In genomic region chr3:134357261-134357913, GRCh38 we compare ENCODE assay signal across 11 cellular contexts. TPM values are rescaled to one million over a fixed set of nuclear protein-coding genes. Genes with fewer than 3 reads are reported as not detected.
A peak's percentile ranks its signal among the peaks of the same experiment; 100 is the strongest.
DNase-seq lines count a peak whose midpoint lies in the region; ATAC-seq, FAIRE-seq and TF ChIP-seq lines count a peak whose summit lies in the region.
"Had no signal": no experiment of that assay in that cellular context is flagged by ENCODE, and none has a peak within 500 bp of the region (broad histone marks: within the 10 kb centered on the region; RNA-seq: fewer than 3 reads in every experiment).

No MANE protein-coding gene starts in this region.

- H3K4me3 ChIP-seq in GM23338: no peak overlapping the region
- no peak overlapping the region for H3K4me3 ChIP-seq in ascending aorta
- no peak overlapping the region for H3K4me3 ChIP-seq in keratinocyte (ENCODE audit: control insufficient read depth in 2 of 3, extremely low read depth in 1 of 3, insufficient read depth in 2 of 3, low read depth in 1 of 3, low read length in 3 of 3)
- H3K4me3 ChIP-seq in gastrocnemius medialis: no peak overlapping the region
- H3K4me3 ChIP-seq in OCI-LY7 (ENCODE audit: low read depth, low read length, poor library complexity, severe bottlenecking): no peak overlapping the region
- H3K4me3 ChIP-seq: BLaER1 treated with 17β-estradiol and CSF1 and Interleukin-3, amounts not matched to agents 10 nM and 100 nM had no signal

- intact Hi-C loops in ascending aorta (cut with DNase I) (no loop called here), gastrocnemius medialis (cut with DNase I; ENCODE audit: low total_unique reads) (no loop called here), OCI-LY7 (cut with micrococcal nuclease; ENCODE audit: unreplicated experiment) (no loop called here)

- TF ChIP-seq CTCF in GM23338 (conservative IDR thresholded peaks at IDR 0.05; ENCODE audit: low read depth in 2 of 2): no peak
- TF ChIP-seq CTCF in ascending aorta (IDR thresholded peaks at IDR 0.05): no peak
- TF ChIP-seq CTCF in keratinocyte (optimal IDR thresholded peaks at IDR 0.05 in 1 of 3, IDR thresholded peaks at IDR 0.05 in 1 of 3, conservative IDR thresholded peaks at IDR 0.05 in 1 of 3; ENCODE audit: extremely low read depth in 1 of 3, insufficient read depth in 2 of 3, low read length in 3 of 3): no peak
- TF ChIP-seq CTCF in gastrocnemius medialis (IDR thresholded peaks at IDR 0.05 in 4 of 5, conservative IDR thresholded peaks at IDR 0.05 in 1 of 5): no peak
- TF ChIP-seq CTCF in OCI-LY7 (conservative IDR thresholded peaks at IDR 0.05; ENCODE audit: low read length): no peak

- H3K27ac ChIP-seq in GM23338 (ENCODE audit: low read depth) (peak overlapping the region; percentile 83; the same call in 1 of the 2 replicates), ascending aorta (peak overlapping the region; percentile 81 to 92), keratinocyte (ENCODE audit: control insufficient read depth, insufficient read depth, low read length) (peak overlapping the region; percentile 55), gastrocnemius medialis (peak overlapping the region; percentile 53 to 99 (median 80)), OCI-LY7 (ENCODE audit: low read depth, low read length, poor library complexity, severe bottlenecking) (no peak overlapping the region)
- H3K27ac ChIP-seq: BLaER1 treated with 17β-estradiol and CSF1 and Interleukin-3, amounts not matched to agents 10 nM and 100 nM had no signal

- peaks cover 13% of the 10 kb centered on the region for H3K27me3 Mint-ChIP-seq in GM23338 (ENCODE audit: insufficient read depth, low read depth, poor library complexity)

- H3K27ac Mint-ChIP-seq in GM23338: peak overlapping the region; percentile 86

- H2AFZ ChIP-seq in GM23338 (no peak overlapping the region), keratinocyte (ENCODE audit: control insufficient read depth, low read length) (no peak overlapping the region), OCI-LY7 (ENCODE audit: low read length) (no peak overlapping the region; the same call in 1 of the 2 replicates)

- H3K9me2 ChIP-seq in GM23338 (ENCODE audit: insufficient read depth) (no peaks in the 10 kb centered on the region), OCI-LY7 (ENCODE audit: insufficient read depth, low read length) (no peaks in the 10 kb centered on the region)

- H3K27me3 ChIP-seq in GM23338 (ENCODE audit: insufficient read depth) (no peaks in the 10 kb centered on the region), ascending aorta (no peaks in the 10 kb centered on the region), keratinocyte (ENCODE audit: control insufficient read depth, extremely low read depth, insufficient read depth, low read length) (no peaks in the 10 kb centered on the region), gastrocnemius medialis (no peaks in the 10 kb centered on the region)
- H3K27me3 ChIP-seq: BLaER1 treated with 17β-estradiol and CSF1 and Interleukin-3, amounts not matched to agents 10 nM and 100 nM had no signal

- peaks cover 22% of the 10 kb centered on the region for H3K4me1 Mint-ChIP-seq in GM23338

- H3K9me3 ChIP-seq in ascending aorta (no peaks in the 10 kb centered on the region), keratinocyte (ENCODE audit: control insufficient read depth, low read depth, low read length) (no peaks in the 10 kb centered on the region), gastrocnemius medialis (no peaks in the 10 kb centered on the region), OCI-LY7 (ENCODE audit: low read length) (no peaks in the 10 kb centered on the region)
- H3K9me3 ChIP-seq: BLaER1 treated with 17β-estradiol and CSF1 and Interleukin-3, amounts not matched to agents 10 nM and 100 nM had no signal

- H3K9me3 Mint-ChIP-seq in GM23338: no peaks in the 10 kb centered on the region

- dilution Hi-C loops in keratinocyte (cut with MboI; ENCODE audit: extremely low pct_ligation_motif_present, low sequenced_read_pairs): no loop called here

- no peak for FAIRE-seq in keratinocyte (lab: Jason Lieb, UNC)

- in situ Hi-C loops in gastrocnemius medialis (cut with MboI; ENCODE audit: low sequenced_read_pairs in 4 of 4): no loop called here

- no TSS peak for BruUV-seq in OCI-LY7 (replicated peaks; lab: Mats Ljungman, UMichigan)

- ATAC-seq in GM23338: no peak
- ATAC-seq in gastrocnemius medialis: peak; percentile 35 to 59
- no peak for ATAC-seq in GM19452 (IDR thresholded peaks at IDR 0.05; ENCODE audit: unreplicated experiment)

- H3K4me3 Mint-ChIP-seq in GM23338: no peak overlapping the region

- H3K79me2 ChIP-seq in GM23338 (replicated peaks; ENCODE audit: insufficient read depth) (peaks cover 5% of the 10 kb centered on the region; the same call in 1 of the 2 replicates), keratinocyte (ENCODE audit: control insufficient read depth, insufficient read depth, low read length) (peaks cover 41% of the 10 kb centered on the region), OCI-LY7 (ENCODE audit: insufficient read depth, low read depth, low read length) (no peaks in the 10 kb centered on the region)

- peak overlapping the region; percentile 45 for H3K9ac ChIP-seq in keratinocyte (ENCODE audit: control insufficient read depth, extremely low read depth, insufficient read depth, low read length)
- H3K9ac ChIP-seq: BLaER1 treated with 17β-estradiol and CSF1 and Interleukin-3, amounts not matched to agents 10 nM and 100 nM had no signal

- H4K20me1 ChIP-seq in GM23338 (replicated peaks; ENCODE audit: insufficient read depth): peaks cover 7% of the 10 kb centered on the region
- no peaks in the 10 kb centered on the region for H4K20me1 ChIP-seq in keratinocyte (ENCODE audit: control insufficient read depth, extremely low read depth, insufficient read depth, low read length)
- no peaks in the 10 kb centered on the region for H4K20me1 ChIP-seq in OCI-LY7 (ENCODE audit: insufficient read depth, low read length)

- H3K4me1 ChIP-seq in GM23338 (ENCODE audit: insufficient read depth) (peaks cover 3% of the 10 kb centered on the region; the same call in 1 of the 2 replicates), ascending aorta (peaks cover 28 to 80% of the 10 kb centered on the region in 2 donors), keratinocyte (ENCODE audit: control insufficient read depth, extremely low read depth, insufficient read depth, low read length) (peaks cover 65% of the 10 kb centered on the region), gastrocnemius medialis (peaks cover 79 to 88% of the 10 kb centered on the region in 2 donors), OCI-LY7 (ENCODE audit: insufficient read depth, low read length, poor library complexity, severe bottlenecking) (peaks cover 9% of the 10 kb centered on the region)

- CTCF ChIA-PET in OCI-LY7 (lab: Charles Lee; ENCODE audit: unreplicated experiment): no interaction called here

- POLR2A ChIA-PET in OCI-LY7 (lab: Charles Lee): no interaction called here

- H3K4me2 ChIP-seq in GM23338 (no peak overlapping the region), keratinocyte (ENCODE audit: control insufficient read depth, extremely low read depth, insufficient read depth, low read depth, low read length) (peak overlapping the region; percentile 60), OCI-LY7 (ENCODE audit: low read length) (no peak overlapping the region)

- H3K9me1 ChIP-seq in keratinocyte (ENCODE audit: control insufficient read depth, extremely low read depth, insufficient read depth, low read length): peaks cover 3% of the 10 kb centered on the region

- H3K36me3 ChIP-seq in GM23338 (ENCODE audit: insufficient read depth) (peaks cover 57% of the 10 kb centered on the region), ascending aorta (peaks cover 72 to 91% of the 10 kb centered on the region in 2 donors), keratinocyte (ENCODE audit: control insufficient read depth in 2 of 2, extremely low read depth in 1 of 2, insufficient read depth in 2 of 2, low read length in 2 of 2) (peaks cover 51 to 71% of the 10 kb centered on the region in 2 experiments), gastrocnemius medialis (peaks cover 0 to 50% of the 10 kb centered on the region in 2 donors), OCI-LY7 (ENCODE audit: insufficient read depth, low read length) (no peaks in the 10 kb centered on the region)
- H3K36me3 ChIP-seq: BLaER1 treated with 17β-estradiol and CSF1 and Interleukin-3, amounts not matched to agents 10 nM and 100 nM had no signal

- 0 out of 2 replicates have a peak, but pooled peaks cover 5% of the 10 kb centered on the region for H3F3A ChIP-seq in GM23338 (replicated peaks; ENCODE audit: low read depth)

- no peak for DNase-seq in GM23338 (ENCODE audit: low spot score)
- DNase-seq in ascending aorta (ENCODE audit: low spot score in 2 of 2): no peak
- no peak for DNase-seq in keratinocyte (ENCODE audit: low read depth, low spot score)
- DNase-seq in gastrocnemius medialis: no peak
- DNase-seq in OCI-LY7 (ENCODE audit: low spot score): no peak
- no peak for DNase-seq in activated naive CD4-positive, alpha-beta T cell treated with Interleukin-2 at 50 U/mL for 16 hours
- no peak for DNase-seq in COLO668 (lab: John Stamatoyannopoulos, UW; ENCODE audit: unreplicated experiment)
- DNase-seq: central memory CD4-positive, alpha-beta T cell; NCI-H1105 had no signal

- no peak for TF ChIP-seq POLR2A in gastrocnemius medialis (IDR thresholded peaks at IDR 0.05)

- peaks cover 86% of the 10 kb centered on the region for H3K36me3 Mint-ChIP-seq in GM23338 (ENCODE audit: low read depth)

TF ChIP-seq in GM23338, 12 proteins besides CTCF, POLR2A, EP300 and RAD21 (continues in another document):
- no peak for TF ChIP-seq ZNF331 (CRISPR knock-in tag; IDR thresholded peaks at IDR 0.05; ENCODE audit: low read depth)
- no peak for TF ChIP-seq EZH2 (IDR thresholded peaks at IDR 0.05; ENCODE audit: low read depth, unreplicated experiment)

RNA-seq across cellular contexts. Expression of gene AMOTL2, which starts 16.9 kb away (rescaled TPM):
- 96.2 and 102 TPM in 2 replicates for total RNA-seq in GM23338 (2014; rRNA removed; shearing (Covaris generic))
- polyA plus RNA-seq in GM23338 (2016; fragmentation: Nextera tagmentation; extraction: Ambion mirVana) (17.4 and 17.9 TPM in 2 replicates), keratinocyte (39.8 to 57.2 TPM (median 45.6 TPM) in 3 replicates)
- total RNA-seq in ascending aorta (156 TPM), gastrocnemius medialis (10 to 100 TPM; 17.9 to 29.9 (median 20.6) TPM), OCI-LY7 (2022) (not detected in 2 replicates)
- polyA plus RNA-seq in keratinocyte (2011; ENCODE audit: low read depth): 52.7 TPM
- 30.8 and 32.5 TPM in 2 replicates for polyA plus RNA-seq in keratinocyte (2011; cell fraction: cytosol; rRNA removed)
- 88.6 and 88.9 TPM in 2 replicates for polyA plus RNA-seq in keratinocyte (2011; cell fraction: nucleus; rRNA removed)
- 44.4 and 81.4 TPM in 2 replicates for polyA plus RNA-seq in keratinocyte (2012; ENCODE audit: low replicate concordance)
- polyA minus RNA-seq in keratinocyte: 49.8 to 105 TPM (median 62.0 TPM) in 3 replicates
- 64.5 TPM for polyA minus RNA-seq in keratinocyte (2011; cell fraction: cytosol; rRNA and poly(A)+ RNA removed)
- polyA minus RNA-seq in keratinocyte (2011; cell fraction: nucleus; rRNA and poly(A)+ RNA removed): 82.0 and 84.4 TPM in 2 replicates
- not detected in 2 replicates for total RNA-seq in OCI-LY7 (2014; rRNA removed; shearing (Covaris generic))

Comparison
In these comparisons a context has a peak if more than half of its experiments do, and no peak if none do; other contexts are left out.
1. ATAC-seq: peak in gastrocnemius medialis (2 of 2); none in GM23338 (single experiment) and GM19452 (single experiment).
2. RNA of gene AMOTL2, which starts 16.9 kb away (total RNA-seq): 156 TPM in ascending aorta (single experiment), 96.2 to 102 TPM in GM23338 and 17.9 to 29.9 TPM in gastrocnemius medialis; not detected in OCI-LY7; every median in the first group is over 10 times any median in the second.